In genomic region chr1:29912413-29912812, GRCh38 we compare ENCODE assay signal across 10 cellular contexts.
DNase-seq lines count a peak whose midpoint lies in the region; TF ChIP-seq lines count a peak whose summit lies in the region.
"Had no signal": no experiment of that assay in that cellular context is flagged by ENCODE, and none has a peak within 500 bp of the region (broad histone marks: within the 10 kb centered on the region; RNA-seq: fewer than 3 reads in every experiment).

No MANE protein-coding gene starts in this region.

- WGBS in esophagus muscularis mucosa, result 48% methylated on average over 1 of the region's 1 CpG

- no peak overlapping the region for H3K27ac ChIP-seq in esophagus muscularis mucosa (replicated peaks in 1 of 4)
- H3K27ac ChIP-seq: neutrophil had no signal

- no peak overlapping the region for H3K4me3 Mint-ChIP-seq in osteocyte (ENCODE audit: unreplicated experiment)

- intact Hi-C loops in esophagus muscularis mucosa (cut with DNase I), result no loop called here

- H3K9me3 ChIP-seq in esophagus muscularis mucosa, result no peaks in the 10 kb centered on the region
- H3K9me3 ChIP-seq: neutrophil had no signal

- H3K36me3 Mint-ChIP-seq in osteocyte (ENCODE audit: unreplicated experiment), result no peaks in the 10 kb centered on the region

- H3K4me1 Mint-ChIP-seq in osteocyte (ENCODE audit: unreplicated experiment), result no peaks in the 10 kb centered on the region

- H3K36me3 ChIP-seq in esophagus muscularis mucosa, result no peaks in the 10 kb centered on the region
- H3K36me3 ChIP-seq: neutrophil had no signal

- H3K9me3 Mint-ChIP-seq in osteocyte (ENCODE audit: unreplicated experiment), result no peaks in the 10 kb centered on the region

- TF ChIP-seq CTCF in choroid plexus epithelial cell (conservative IDR thresholded peaks at IDR 0.05; ENCODE audit: low read depth, low read length) (peak; percentile 63), osteocyte (IDR thresholded peaks at IDR 0.05) (peak; percentile 57), esophagus muscularis mucosa (IDR thresholded peaks at IDR 0.05) (no peak)

- TF ChIP-seq EP300 in esophagus muscularis mucosa (IDR thresholded peaks at IDR 0.05), result no peak

- no peaks in the 10 kb centered on the region for H3K4me1 ChIP-seq in esophagus muscularis mucosa

- TF ChIP-seq POLR2A in esophagus muscularis mucosa (IDR thresholded peaks at IDR 0.05; ENCODE audit: low read depth), result no peak

- H3K27ac Mint-ChIP-seq in osteocyte (ENCODE audit: unreplicated experiment), result no peak overlapping the region

- peaks cover 2% of the 10 kb centered on the region for H3K27me3 Mint-ChIP-seq in osteocyte (ENCODE audit: unreplicated experiment)

- DNase-seq in NCI-H1105 treated with DMSO at 0.1 percent for 48 hours (lab: John Stamatoyannopoulos, UW), result peak; percentile 13
- DNase-seq in NCI-H1105 (lab: John Stamatoyannopoulos, UW), result no peak
- DNase-seq in NAMALWA (ENCODE audit: low spot score), result peak; percentile 22
- peak; percentile 59 for DNase-seq in choroid plexus epithelial cell (ENCODE audit: low read depth)
- no peak for DNase-seq in osteocyte (ENCODE audit: extremely low spot score, unreplicated experiment)
- no peak for DNase-seq in activated CD4-positive, alpha-beta T cell treated with anti-CD3 and anti-CD28 coated beads for 1 hour
- DNase-seq in activated CD4-positive, alpha-beta T cell treated with anti-CD3 and anti-CD28 coated beads, Interleukin-2, amount 50 U/mL, for 1 hour, result no peak
- no peak for DNase-seq in esophagus muscularis mucosa (ENCODE audit: extremely low spot score)
- DNase-seq: activated CD8-positive, alpha-beta memory T cell treated with anti-CD3 and anti-CD28 coated beads, Interleukin-2, amount 50 U/mL, for 4 hours had no signal

- H3K27me3 ChIP-seq in esophagus muscularis mucosa, result peaks cover 0 to 41% (median 3%) of the 10 kb centered on the region in 4 donors

- H3K4me3 ChIP-seq in choroid plexus epithelial cell (ENCODE audit: low read depth, low read length) (no peak overlapping the region), esophagus muscularis mucosa (no peak overlapping the region)

Comparison
In these comparisons a context has a peak if more than half of its experiments do, and no peak if none do; other contexts are left out.
1. DNase-seq: peak in NCI-H1105 treated with DMSO at 0.1 percent for 48 hours (single experiment), NAMALWA (single experiment) and choroid plexus epithelial cell (single experiment); none in NCI-H1105 (single experiment), osteocyte (single experiment), activated CD4-positive, alpha-beta T cell treated with anti-CD3 and anti-CD28 coated beads for 1 hour (single experiment), activated CD4-positive, alpha-beta T cell treated with anti-CD3 and anti-CD28 coated beads, Interleukin-2, amount 50 U/mL, for 1 hour (single experiment) and esophagus muscularis mucosa (single experiment).
2. CTCF ChIP-seq: peak in choroid plexus epithelial cell (single experiment) and osteocyte (single experiment); none in esophagus muscularis mucosa (0 of 3).